Comparison of ENCODE assay signal across 20 cellular contexts in the genomic region with DNA sequence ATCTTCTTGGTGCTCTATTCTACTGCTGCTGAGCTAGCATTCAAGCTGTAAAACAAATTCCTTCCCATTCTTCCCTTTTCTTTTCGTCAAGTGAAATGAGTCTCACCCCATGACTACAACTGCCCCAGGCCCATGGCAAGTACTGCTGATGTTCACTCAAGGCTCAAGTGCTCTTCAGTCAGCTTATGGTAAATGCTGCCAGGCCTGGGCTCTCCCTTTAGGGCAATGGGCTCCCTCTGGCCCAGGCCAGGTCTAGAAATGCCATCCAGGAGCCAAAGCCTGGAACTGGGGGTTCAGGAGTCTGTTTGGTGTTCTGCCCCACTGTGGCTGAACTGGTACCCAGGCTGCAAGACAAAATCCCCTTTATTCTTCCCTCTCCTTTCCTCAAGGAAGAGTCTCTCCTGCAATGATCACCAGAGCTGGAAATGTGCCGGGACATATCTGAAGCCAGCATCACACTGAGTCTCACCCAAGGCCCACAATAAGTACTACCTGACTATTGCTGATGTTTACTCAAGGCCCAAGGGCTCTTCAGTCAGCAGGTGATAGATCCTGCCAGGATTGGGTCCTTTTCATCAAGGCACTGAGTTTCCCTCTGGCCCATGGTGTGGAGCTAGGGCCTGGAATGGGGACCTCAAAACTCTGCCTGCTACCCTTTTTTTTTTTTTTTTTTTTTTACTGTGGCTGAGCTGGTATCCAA.
"Had no signal": no experiment of that assay in that cellular context is flagged by ENCODE, and none has a peak within 500 bp of the region (broad histone marks: within the 10 kb centered on the region; RNA-seq: fewer than 3 reads in every experiment).

No MANE protein-coding gene starts in this region.

- H3K27ac ChIP-seq: dorsolateral prefrontal cortex, epithelial cell of prostate, sigmoid colon, stomach, testis, upper lobe of left lung had no signal

- H3K4me3 ChIP-seq: dorsolateral prefrontal cortex, sigmoid colon, stomach, testis, upper lobe of left lung had no signal

- ATAC-seq: activated CD4-positive, CD25-positive, alpha-beta regulatory T cell treated with anti-CD3 and anti-CD28 coated beads, Interleukin-2, amount 50 U/mL, for 24 hours; activated T-cell treated with anti-CD3 and anti-CD28 coated beads, Interleukin-2, amount 50 U/mL, for 4 hours; left cardiac atrium; stimulated activated effector memory CD8-positive, alpha-beta T cell treated with anti-CD3 and anti-CD28 coated beads, Interleukin-12 subunit alpha, Interleukin-12 subunit beta, amount 100 ng/mL, for 72 hours had no signal

- H3K4me3 Mint-ChIP-seq: activated naive CD4-positive, alpha-beta T cell treated with anti-CD3 and anti-CD28 coated beads for 36 hours; activated T-cell treated with anti-CD3 and anti-CD28 coated beads, Interleukin-2, amount 50 U/mL, for 4 hours; brain; endodermal cell; nephron progenitor cell; stimulated activated effector memory CD8-positive, alpha-beta T cell treated with anti-CD3 and anti-CD28 coated beads, Interleukin-12 subunit alpha, Interleukin-12 subunit beta, amount 100 ng/mL, for 72 hours had no signal

- H3K36me3 ChIP-seq: sigmoid colon, stomach, upper lobe of left lung had no signal

- H3K36me3 Mint-ChIP-seq: brain; stimulated activated effector memory CD8-positive, alpha-beta T cell treated with anti-CD3 and anti-CD28 coated beads, Interleukin-12 subunit alpha, Interleukin-12 subunit beta, amount 100 ng/mL, for 72 hours had no signal

- H3K9me3 Mint-ChIP-seq: activated naive CD4-positive, alpha-beta T cell treated with anti-CD3 and anti-CD28 coated beads for 36 hours; activated T-cell treated with anti-CD3 and anti-CD28 coated beads, Interleukin-2, amount 50 U/mL, for 4 hours; brain; endodermal cell; nephron progenitor cell had no signal

- H3K9me3 ChIP-seq: sigmoid colon, testis, upper lobe of left lung had no signal

- H3K27ac Mint-ChIP-seq: activated naive CD4-positive, alpha-beta T cell treated with anti-CD3 and anti-CD28 coated beads for 36 hours; brain; endodermal cell; nephron progenitor cell; stimulated activated effector memory CD8-positive, alpha-beta T cell treated with anti-CD3 and anti-CD28 coated beads, Interleukin-12 subunit alpha, Interleukin-12 subunit beta, amount 100 ng/mL, for 72 hours had no signal

- H3K4me1 Mint-ChIP-seq: brain; stimulated activated effector memory CD8-positive, alpha-beta T cell treated with anti-CD3 and anti-CD28 coated beads, Interleukin-12 subunit alpha, Interleukin-12 subunit beta, amount 100 ng/mL, for 72 hours had no signal

- DNase-seq: activated CD4-positive, alpha-beta T cell treated with anti-CD3 and anti-CD28 coated beads, Interleukin-2, amount 50 U/mL, for 1 hour; activated CD8-positive, alpha-beta memory T cell treated with anti-CD3 and anti-CD28 coated beads, Interleukin-2, amount 50 U/mL, for 4 hours; activated naive CD4-positive, alpha-beta T cell treated with anti-CD3 and anti-CD28 coated beads for 36 hours; activated T-cell treated with anti-CD3 and anti-CD28 coated beads, Interleukin-2, amount 50 U/mL, for 4 hours; central memory CD4-positive, alpha-beta T cell; dorsolateral prefrontal cortex; left cardiac atrium; midbrain; nephron progenitor cell; nucleus accumbens; sigmoid colon; stimulated activated CD4-positive, alpha-beta T cell treated with anti-CD3 and anti-CD28 coated beads, Interleukin-4, amount 100 ng/mL, for 24 hours; stomach; testis had no signal

- H3K27me3 ChIP-seq: dorsolateral prefrontal cortex, sigmoid colon, stomach, testis, upper lobe of left lung had no signal

- H3K4me1 ChIP-seq: sigmoid colon, stomach, testis, upper lobe of left lung had no signal
